ENCODE assay signal across 8 cellular contexts in genomic region chr12:117236456-117237001, GRCh38. TPM values are rescaled to one million over a fixed set of nuclear protein-coding genes. Genes with fewer than 3 reads are reported as not detected.
DNase-seq lines count a peak whose midpoint lies in the region; ATAC-seq and TF ChIP-seq lines count a peak whose summit lies in the region.

No MANE protein-coding gene starts in this region.

- TF ChIP-seq CTCF in lower lobe of right lung (IDR thresholded peaks at IDR 0.05) = peak; percentile 82
- peak in 2 of 4 experiments; percentile 45 to 70 for TF ChIP-seq CTCF in gastroesophageal sphincter (IDR thresholded peaks at IDR 0.05)

- peak; percentile 62 for DNase-seq in AG08396 (ENCODE audit: low spot score)
- peak; percentile 19 to 68 for DNase-seq in NCI-H446 (lab: John Stamatoyannopoulos, UW)
- DNase-seq in activated CD4-positive, alpha-beta T cell treated with anti-CD3 and anti-CD28 coated beads, Interleukin-2, amount 10 ng/mL, durations not matched to agents 24 days and 14 days = peak; percentile 92
- DNase-seq in dermis microvascular lymphatic vessel endothelial cell (ENCODE audit: low read depth in 2 of 2) = peak; percentile 14 to 69
- peak; percentile 87 for DNase-seq in lower lobe of right lung
- peak; percentile 68 to 84 (median 82) for DNase-seq in stimulated activated CD4-positive, alpha-beta T cell treated with anti-CD3 and anti-CD28 coated beads, TNF-alpha, amount 100 ng/mL, for 48 hours (ENCODE audit: low read depth in 3 of 3)

- H3K27ac ChIP-seq in lower lobe of right lung = no peak overlapping the region
- H3K27ac ChIP-seq in gastroesophageal sphincter = no peak overlapping the region

- no peak overlapping the region for H3K4me3 ChIP-seq in lower lobe of right lung
- no peak overlapping the region for H3K4me3 ChIP-seq in gastroesophageal sphincter

- H3K9me3 Mint-ChIP-seq in activated CD4-positive, alpha-beta T cell treated with anti-CD3 and anti-CD28 coated beads, Interleukin-2, amount 10 ng/mL, durations not matched to agents 24 days and 14 days = no peaks in the 10 kb centered on the region

- H3K4me1 ChIP-seq in lower lobe of right lung (no peaks in the 10 kb centered on the region), gastroesophageal sphincter (no peaks in the 10 kb centered on the region)

- H3K27me3 Mint-ChIP-seq in activated CD4-positive, alpha-beta T cell treated with anti-CD3 and anti-CD28 coated beads, Interleukin-2, amount 10 ng/mL, durations not matched to agents 24 days and 14 days = peaks cover 3% of the 10 kb centered on the region

- TF ChIP-seq EP300 in gastroesophageal sphincter (IDR thresholded peaks at IDR 0.05) = no peak

- 0 to 13% methylated on average over 3 to 7 of the region's 13 CpGs for WGBS in gastroesophageal sphincter (ENCODE audit: low coverage in 1 of 2), 2 donors

- no peaks in the 10 kb centered on the region for H3K36me3 ChIP-seq in lower lobe of right lung
- H3K36me3 ChIP-seq in gastroesophageal sphincter = no peaks in the 10 kb centered on the region

- H3K36me3 Mint-ChIP-seq in activated CD4-positive, alpha-beta T cell treated with anti-CD3 and anti-CD28 coated beads, Interleukin-2, amount 10 ng/mL, durations not matched to agents 24 days and 14 days (ENCODE audit: low read depth) = no peaks in the 10 kb centered on the region

- no peaks in the 10 kb centered on the region for H3K4me1 Mint-ChIP-seq in activated CD4-positive, alpha-beta T cell treated with anti-CD3 and anti-CD28 coated beads, Interleukin-2, amount 10 ng/mL, durations not matched to agents 24 days and 14 days

- no peaks in the 10 kb centered on the region for H3K9me3 ChIP-seq in lower lobe of right lung
- no peaks in the 10 kb centered on the region for H3K9me3 ChIP-seq in gastroesophageal sphincter

- H3K27me3 ChIP-seq in lower lobe of right lung (ENCODE audit: low read depth) (peaks cover 18% of the 10 kb centered on the region), gastroesophageal sphincter (peaks cover 65% of the 10 kb centered on the region)

- ATAC-seq in GM21786 (IDR thresholded peaks at IDR 0.05; ENCODE audit: unreplicated experiment) = peak; percentile 52
- ATAC-seq in lower lobe of right lung = peak; percentile 48 to 59
- no peak for ATAC-seq in gastroesophageal sphincter

- H3K27ac Mint-ChIP-seq in activated CD4-positive, alpha-beta T cell treated with anti-CD3 and anti-CD28 coated beads, Interleukin-2, amount 10 ng/mL, durations not matched to agents 24 days and 14 days = no peak overlapping the region

- no peak for TF ChIP-seq POLR2A in gastroesophageal sphincter (IDR thresholded peaks at IDR 0.05)

- H3K4me3 Mint-ChIP-seq in activated CD4-positive, alpha-beta T cell treated with anti-CD3 and anti-CD28 coated beads, Interleukin-2, amount 10 ng/mL, durations not matched to agents 24 days and 14 days = no peak overlapping the region

- intact Hi-C loops in activated CD4-positive, alpha-beta T cell treated with anti-CD3 and anti-CD28 coated beads, Interleukin-2, amount 10 ng/mL, durations not matched to agents 24 days and 14 days (cut with micrococcal nuclease) = no loop called here
- intact Hi-C loops in lower lobe of right lung (cut with DNase I) = no loop called here

RNA-seq across cellular contexts. Expression of gene FBXO21, which starts 46.3 kb away (rescaled TPM):
- total RNA-seq in activated CD4-positive, alpha-beta T cell treated with anti-CD3 and anti-CD28 coated beads, Interleukin-2, amount 10 ng/mL, durations not matched to agents 24 days and 14 days = 28.0 and 28.1 TPM in 2 replicates
- total RNA-seq in dermis microvascular lymphatic vessel endothelial cell = 95.0 and 117 TPM in 2 replicates
- 35.4 TPM for total RNA-seq in lower lobe of right lung
- 10 to 100 TPM; 80.2 to 95.8 (median 81.9) TPM for total RNA-seq in gastroesophageal sphincter

Comparison
In these comparisons a context has a peak if more than half of its experiments do, and no peak if none do; other contexts are left out.
1. DNase-seq: peak in every context shown above with its lines; median percentile 92 in activated CD4-positive, alpha-beta T cell treated with anti-CD3 and anti-CD28 coated beads, Interleukin-2, amount 10 ng/mL, durations not matched to agents 24 days and 14 days; 87 in lower lobe of right lung; 82 in stimulated activated CD4-positive, alpha-beta T cell treated with anti-CD3 and anti-CD28 coated beads, TNF-alpha, amount 100 ng/mL, for 48 hours; 62 in AG08396; 44 in NCI-H446; 42 in dermis microvascular lymphatic vessel endothelial cell.